In genomic region chr14:23469127-23469905, GRCh38 we compare ENCODE assay signal across 1 cellular context.
TF ChIP-seq lines count a peak whose summit lies in the region.

NGDN (plus strand) TSS chr14:23469703; CDS start chr14:23469716, 13 bp downstream.

TF ChIP-seq in HepG2, 621 proteins besides CTCF, POLR2A, EP300 and RAD21 (continued from another document and continues in another):
- TF ChIP-seq POGK (CRISPR knock-in tag; conservative IDR thresholded peaks at IDR 0.05) (peak; percentile 98), ZNF549 (CRISPR knock-in tag; IDR thresholded peaks at IDR 0.05) (peak; percentile 65; the same call in 1 of the 2 replicates), ZNF562 (CRISPR knock-in tag; IDR thresholded peaks at IDR 0.05; ENCODE audit: borderline replicate concordance) (no peak), ZNF430 (CRISPR knock-in tag; IDR thresholded peaks at IDR 0.05) (peak; percentile 67; the same call in 1 of the 2 replicates), BRF2 (CRISPR knock-in tag; IDR thresholded peaks at IDR 0.05) (0 out of 2 replicates have a peak, but pooled peaks have one; percentile 9), ZNF180 (CRISPR knock-in tag; IDR thresholded peaks at IDR 0.05; ENCODE audit: borderline replicate concordance, low read depth) (peak; percentile 92; the same call in 1 of the 2 replicates), TAF1 (CRISPR knock-in tag; IDR thresholded peaks at IDR 0.05) (peak; percentile 96), ZNF646 (CRISPR knock-in tag; IDR thresholded peaks at IDR 0.05) (peak; percentile 14; the same call in 1 of the 2 replicates), GTF2F1 (IDR thresholded peaks at IDR 0.05; ENCODE audit: low read length) (no peak), RNF2 (conservative IDR thresholded peaks at IDR 0.05; ENCODE audit: low read depth) (peak; percentile 3; the same call in 1 of the 2 replicates), ZNF547 (CRISPR knock-in tag; IDR thresholded peaks at IDR 0.05) (peak; percentile 74; the same call in 1 of the 2 replicates), ZNF614 (CRISPR knock-in tag; IDR thresholded peaks at IDR 0.05; ENCODE audit: borderline replicate concordance) (peak; percentile 96), ZSCAN22 (CRISPR knock-in tag; IDR thresholded peaks at IDR 0.05) (no peak), ZNF782 (CRISPR knock-in tag; IDR thresholded peaks at IDR 0.05; ENCODE audit: borderline replicate concordance) (peak; percentile 97), ZBTB46 (CRISPR knock-in tag; IDR thresholded peaks at IDR 0.05; ENCODE audit: borderline replicate concordance) (no peak), ZFP41 (CRISPR knock-in tag; IDR thresholded peaks at IDR 0.05; ENCODE audit: borderline replicate concordance) (0 out of 2 replicates have a peak, but pooled peaks have one; percentile 91), ZSCAN30 (CRISPR knock-in tag; IDR thresholded peaks at IDR 0.05) (no peak), RNF219 (CRISPR knock-in tag; IDR thresholded peaks at IDR 0.05) (peak; percentile 18; the same call in 1 of the 2 replicates), RARG (CRISPR knock-in tag; IDR thresholded peaks at IDR 0.05; ENCODE audit: low read depth) (peak; percentile 69; the same call in 1 of the 2 replicates), ZNF225 (CRISPR knock-in tag; IDR thresholded peaks at IDR 0.05) (peak; percentile 95), ZNF280D (CRISPR knock-in tag; IDR thresholded peaks at IDR 0.05) (no peak; the same call in 1 of the 2 replicates), SAFB2 (CRISPR knock-in tag; IDR thresholded peaks at IDR 0.05; ENCODE audit: borderline replicate concordance, low read depth) (no peak; the same call in 1 of the 2 replicates), MYNN (CRISPR knock-in tag; IDR thresholded peaks at IDR 0.05; ENCODE audit: low read depth) (peak; percentile 90; the same call in 1 of the 2 replicates), FLYWCH1 (CRISPR knock-in tag; IDR thresholded peaks at IDR 0.05) (no peak), ZIK1 (CRISPR knock-in tag; IDR thresholded peaks at IDR 0.05; ENCODE audit: borderline replicate concordance, low read depth) (no peak), GZF1 (CRISPR knock-in tag; IDR thresholded peaks at IDR 0.05) (no peak), TEAD3 (CRISPR knock-in tag; optimal IDR thresholded peaks at IDR 0.05; ENCODE audit: borderline replicate concordance) (peak; percentile 64), ZNF704 (CRISPR knock-in tag; IDR thresholded peaks at IDR 0.05; ENCODE audit: borderline replicate concordance) (peak; percentile 95), ZNF558 (CRISPR knock-in tag; IDR thresholded peaks at IDR 0.05; ENCODE audit: borderline replicate concordance) (peak; percentile 97; the same call in 1 of the 2 replicates), CBX5 (CRISPR knock-in tag; IDR thresholded peaks at IDR 0.05; ENCODE audit: borderline replicate concordance) (peak; percentile 95), ZNF484 (CRISPR knock-in tag; IDR thresholded peaks at IDR 0.05; ENCODE audit: borderline replicate concordance, low read depth) (no peak), FOSL2 (CRISPR knock-in tag; IDR thresholded peaks at IDR 0.05) (no peak; the same call in none of the 2 replicates), ZNF101 (CRISPR knock-in tag; IDR thresholded peaks at IDR 0.05; ENCODE audit: borderline replicate concordance, low read depth) (0 out of 2 replicates have a peak, but pooled peaks have one; percentile 4), POLR2G (IDR thresholded peaks at IDR 0.05; ENCODE audit: low read depth, low read length) (peak; percentile 100), DNMT1 (CRISPR knock-in tag; IDR thresholded peaks at IDR 0.05) (peak; percentile 89; the same call in 1 of the 2 replicates), ETS1 (CRISPR knock-in tag; IDR thresholded peaks at IDR 0.05) (no peak)
